In the genomic region with DNA sequence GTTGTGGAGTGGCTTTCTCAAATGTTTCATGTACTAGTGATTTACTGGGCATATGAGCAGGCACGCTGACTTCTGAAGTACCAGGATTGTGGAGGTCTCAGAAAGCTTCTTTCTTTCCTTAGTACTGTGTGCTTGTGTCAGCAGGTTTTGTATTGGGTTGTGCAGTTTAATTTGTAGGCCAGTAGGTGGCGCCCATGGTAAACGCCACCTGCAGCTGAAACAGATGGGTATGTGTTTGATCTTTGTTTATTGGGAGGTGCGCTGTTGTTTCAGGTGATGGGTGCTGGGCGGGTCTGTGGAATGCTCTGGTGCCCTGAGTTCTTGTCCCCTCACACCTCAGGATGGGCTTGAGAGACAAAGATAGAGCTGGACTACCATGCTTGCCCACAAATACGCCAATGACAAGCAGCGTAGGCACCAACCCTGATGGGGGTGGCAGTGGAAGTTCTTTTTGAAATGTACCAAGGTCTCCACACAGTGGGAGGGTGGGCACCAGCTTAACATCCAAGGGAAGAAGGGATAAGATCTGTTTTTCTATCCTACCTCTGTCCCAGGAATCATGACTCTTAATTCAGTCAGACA, we compare ENCODE assay signal across 8 cellular contexts.
DNase-seq lines count a peak whose midpoint lies in the region; ATAC-seq and TF ChIP-seq lines count a peak whose summit lies in the region.

No MANE protein-coding gene starts in this region.

- no peaks in the 10 kb centered on the region for H3K36me3 ChIP-seq in BE2C
- no peaks in the 10 kb centered on the region for H3K36me3 ChIP-seq in WERI-Rb-1
- no peaks in the 10 kb centered on the region for H3K36me3 ChIP-seq in uterus

- peak; percentile 89 for ATAC-seq in GM18498 (IDR thresholded peaks at IDR 0.05; ENCODE audit: unreplicated experiment)
- peak; percentile 87 for ATAC-seq in HG02759 (IDR thresholded peaks at IDR 0.05; ENCODE audit: unreplicated experiment)

- peaks cover 4% of the 10 kb centered on the region; the same call in 1 of the 2 replicates for H3K4me1 ChIP-seq in BE2C
- H3K4me1 ChIP-seq in uterus = no peaks in the 10 kb centered on the region

- H3K27ac ChIP-seq in WERI-Rb-1 = no peak overlapping the region
- H3K27ac ChIP-seq in uterus = no peak overlapping the region

- H3K27ac Mint-ChIP-seq in immature natural killer cell = no peak overlapping the region

- H3K27me3 Mint-ChIP-seq in immature natural killer cell (ENCODE audit: low read depth in 3 of 3) = peaks cover 1 to 7% (median 2%) of the 10 kb centered on the region in 3 donors

- H3K4me1 Mint-ChIP-seq in immature natural killer cell = no peaks in the 10 kb centered on the region

- no peaks in the 10 kb centered on the region for H3K36me3 Mint-ChIP-seq in immature natural killer cell

- TF ChIP-seq POLR2A in uterus (IDR thresholded peaks at IDR 0.05) = no peak

- H3K27me3 ChIP-seq in BE2C (no peaks in the 10 kb centered on the region), WERI-Rb-1 (ENCODE audit: insufficient read depth, low read depth, severe bottlenecking) (peaks cover 1% of the 10 kb centered on the region), uterus (peaks cover 0 to 3% of the 10 kb centered on the region in 2 donors)

- H3K4me3 ChIP-seq in BE2C (ENCODE audit: low read depth, low read length) (no peak overlapping the region), WERI-Rb-1 (ENCODE audit: low read depth, low read length) (no peak overlapping the region), uterus (no peak overlapping the region)

- peaks cover 0 to 3% (median 0%) of the 10 kb centered on the region in 6 donors for H3K9me3 Mint-ChIP-seq in immature natural killer cell

- TF ChIP-seq CTCF in BE2C (IDR thresholded peaks at IDR 0.05; ENCODE audit: low read depth, low read length) (peak; percentile 74), WERI-Rb-1 (IDR thresholded peaks at IDR 0.05; ENCODE audit: low read depth, low read length) (peak; percentile 79), uterus (IDR thresholded peaks at IDR 0.05) (peak; percentile 12 to 51 (median 28))

- DNase-seq in BE2C (peak; percentile 20), NCI-H1436 (lab: John Stamatoyannopoulos, UW) (peak; percentile 36), WERI-Rb-1 (peak; percentile 12), immature natural killer cell (peak in 2 of 3 donors; percentile 10 to 13), uterus (no peak), NCI-H187 treated with DMSO at 0.1 percent for 48 hours (lab: John Stamatoyannopoulos, UW) (no peak)

- no peaks in the 10 kb centered on the region for H3K9me3 ChIP-seq in BE2C
- no peaks in the 10 kb centered on the region for H3K9me3 ChIP-seq in WERI-Rb-1 (ENCODE audit: severe bottlenecking)
- H3K9me3 ChIP-seq in uterus = no peaks in the 10 kb centered on the region

- no peak overlapping the region for H3K4me3 Mint-ChIP-seq in immature natural killer cell

- intact Hi-C loops in uterus (cut with DNase I; ENCODE audit: low total_unique reads) = no loop called here

Comparison
In these comparisons a context has a peak if more than half of its experiments do, and no peak if none do; other contexts are left out.
1. DNase-seq: peak in BE2C (single experiment), NCI-H1436 (single experiment), WERI-Rb-1 (single experiment) and immature natural killer cell (2 of 3); none in uterus (0 of 2) and NCI-H187 treated with DMSO at 0.1 percent for 48 hours (single experiment).
2. CTCF ChIP-seq: peak in every context shown above with its lines; median percentile 79 in WERI-Rb-1; 74 in BE2C; 28 in uterus.